Comparison of ENCODE assay signal across 1 cellular context in genomic region chr20:38141154-38141888, GRCh38.
TF ChIP-seq lines count a peak whose summit lies in the region.

No MANE protein-coding gene starts in this region.

TF ChIP-seq in endothelial cell of umbilical vein, 7 proteins besides CTCF, POLR2A, EP300 and RAD21 (continued from another document):
- no peak for TF ChIP-seq JUN (IDR thresholded peaks at IDR 0.05; ENCODE audit: borderline replicate concordance, insufficient read depth, insufficient read length, low read depth)
TF ChIP-seq in endothelial cell of umbilical vein: peak in this region for 1.
